7 cellular contexts compared by ENCODE assay signal in the genomic region with DNA sequence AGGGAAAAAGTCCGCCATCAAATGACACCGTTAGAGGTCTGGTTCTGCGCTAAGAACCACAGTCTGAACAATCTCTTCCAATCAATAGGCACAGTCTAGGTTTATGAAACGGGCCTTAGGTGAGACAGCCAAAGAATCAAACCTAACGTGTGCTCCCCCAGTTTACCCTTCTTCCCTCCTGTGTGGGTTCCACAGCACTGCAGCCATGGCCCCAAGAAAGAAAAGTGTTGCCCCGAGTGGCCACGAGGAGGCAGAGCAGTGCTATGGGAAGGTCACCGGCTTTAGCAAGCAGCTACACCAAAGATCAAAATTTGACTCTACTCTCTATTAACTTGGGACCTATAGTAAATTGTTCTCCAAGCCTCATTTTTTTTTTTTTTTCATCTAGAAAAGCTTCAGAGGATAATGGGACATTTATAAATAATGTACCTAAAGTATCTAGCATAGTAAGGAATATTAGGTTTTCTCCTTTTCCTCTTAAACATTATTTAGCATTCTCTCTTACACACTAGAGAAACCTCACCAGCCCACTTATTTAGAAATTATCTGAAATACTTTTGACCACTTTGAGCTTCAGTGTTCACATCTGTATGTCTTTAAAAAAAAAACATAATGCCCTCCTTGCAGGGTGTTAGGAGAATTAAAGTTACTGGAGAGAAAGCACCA.
DNase-seq lines count a peak whose midpoint lies in the region; ATAC-seq and TF ChIP-seq lines count a peak whose summit lies in the region.

No MANE protein-coding gene starts in this region.

- H3K9me3 ChIP-seq in HEK293 (ENCODE audit: control insufficient read depth, insufficient read depth, low read depth, low read length): no peaks in the 10 kb centered on the region
- no peaks in the 10 kb centered on the region for H3K9me3 ChIP-seq in right lobe of liver

- DNase-seq in NCI-H146 (lab: John Stamatoyannopoulos, UW) (peak; percentile 0), chondrocyte (ENCODE audit: low spot score) (no peak), right lobe of liver (peak; percentile 55 to 69 (median 57))
- peak; percentile 8 for DNase-seq in stimulated activated CD8-positive, alpha-beta memory T cell treated with anti-CD3 and anti-CD28 coated beads, Interleukin-12 subunit alpha, Interleukin-12 subunit beta, amount 100 ng/mL, for 4 hours (ENCODE audit: low read depth)

- TF ChIP-seq POLR2A in right lobe of liver (IDR thresholded peaks at IDR 0.05): no peak

- H3K27ac Mint-ChIP-seq in chondrocyte (ENCODE audit: unreplicated experiment): peak overlapping the region; percentile 20

- intact Hi-C loops in right lobe of liver (cut with DNase I): no loop called here

- no peaks in the 10 kb centered on the region for H3K4me1 ChIP-seq in HEK293 (ENCODE audit: control insufficient read depth, insufficient read depth, low read length)
- H3K4me1 ChIP-seq in right lobe of liver: no peaks in the 10 kb centered on the region

- H3K36me3 ChIP-seq in HEK293 (ENCODE audit: control insufficient read depth in 2 of 2, insufficient read depth in 1 of 2, low read length in 2 of 2): peaks cover 15 to 44% of the 10 kb centered on the region in 2 experiments
- peaks cover 0 to 15% (median 2%) of the 10 kb centered on the region in 4 donors for H3K36me3 ChIP-seq in right lobe of liver

- H3K4me3 ChIP-seq in HEK293 (ENCODE audit: low read depth, low read length) (no peak overlapping the region), right lobe of liver (no peak overlapping the region)

- H3K27ac ChIP-seq in HEK293 (ENCODE audit: extremely low read depth, low read depth, low read length): no peak overlapping the region
- no peak overlapping the region for H3K27ac ChIP-seq in right lobe of liver

- peaks cover 22% of the 10 kb centered on the region for H3K36me3 Mint-ChIP-seq in chondrocyte (ENCODE audit: low read depth)

- TF ChIP-seq CTCF in GM12873 (IDR thresholded peaks at IDR 0.05; ENCODE audit: insufficient read depth, low read depth, low read length, missing control alignments): peak; percentile 88
- 0 out of 2 replicates have a peak, but pooled peaks have one; percentile 20 for TF ChIP-seq CTCF in HEK293 (tag by site-specific recombination; IDR thresholded peaks at IDR 0.05)
- TF ChIP-seq CTCF in chondrocyte (IDR thresholded peaks at IDR 0.05): peak; percentile 89
- peak; percentile 70 to 87 (median 82) for TF ChIP-seq CTCF in right lobe of liver (IDR thresholded peaks at IDR 0.05)

- no peaks in the 10 kb centered on the region for H3K9me3 Mint-ChIP-seq in chondrocyte (ENCODE audit: low read depth)

- 47% methylated on average over 7 of the region's 8 CpGs for WGBS in right lobe of liver (ENCODE audit: insufficient coverage, low coverage, low lambda C conversion rate, missing lambda C conversion rate)

- H3K4me3 Mint-ChIP-seq in chondrocyte (ENCODE audit: unreplicated experiment): no peak overlapping the region

- no peaks in the 10 kb centered on the region for H3K27me3 ChIP-seq in right lobe of liver

- CTCF ChIA-PET in HEK293 (lab: Yijun Ruan, JAX): interaction anchor here (0.6 to 1.7 kb wide), 22 partner anchors 9 to 381 kb away, joined by 3 to 9 read pairs (median 3); a partner anchor contains a TSS

- peak; percentile 68 to 70 for ATAC-seq in activated CD4-positive, CD25-positive, alpha-beta regulatory T cell treated with anti-CD3 and anti-CD28 coated beads, Interleukin-2, amount 50 U/mL, for 24 hours
- peak; percentile 88 to 96 (median 96) for ATAC-seq in right lobe of liver

- H3K4me1 Mint-ChIP-seq in chondrocyte (ENCODE audit: low read depth): no peaks in the 10 kb centered on the region

- POLR2A ChIA-PET in HEK293 (lab: Yijun Ruan, JAX): interaction anchor here (0.6 to 0.7 kb wide), 2 partner anchors 43 to 154 kb away, joined by 3 read pairs; no protein-coding TSS in a partner anchor

- no peaks in the 10 kb centered on the region for H3K27me3 Mint-ChIP-seq in chondrocyte (ENCODE audit: low read depth)

TF ChIP-seq in HEK293, 187 proteins besides CTCF, POLR2A, EP300 and RAD21:
- 0 out of 2 replicates have a peak, but pooled peaks have one; percentile 21 for TF ChIP-seq ZNF2 (tag by site-specific recombination; IDR thresholded peaks at IDR 0.05)
- peak; percentile 63 for TF ChIP-seq ZNF654 (tag by site-specific recombination; IDR thresholded peaks at IDR 0.05; ENCODE audit: low read depth)
- TF ChIP-seq ZNF221 (tag by site-specific recombination; IDR thresholded peaks at IDR 0.05; ENCODE audit: borderline replicate concordance): no peak
- TF ChIP-seq KLF1 (tag by site-specific recombination; IDR thresholded peaks at IDR 0.05): no peak

Comparison
In these comparisons a context has a peak if more than half of its experiments do, and no peak if none do; other contexts are left out.
1. CTCF ChIP-seq: peak in every context shown above with its lines; median percentile 89 in chondrocyte; 88 in GM12873; 82 in right lobe of liver; 20 in HEK293.